In genomic region chr18:5430131-5430530, GRCh38 we compare ENCODE assay signal across 30 cellular contexts.
"Had no signal": no experiment of that assay in that cellular context is flagged by ENCODE, and none has a peak within 500 bp of the region (broad histone marks: within the 10 kb centered on the region; RNA-seq: fewer than 3 reads in every experiment).

No MANE protein-coding gene starts in this region.

- FAIRE-seq: colon, endometrium, TTC549 had no signal

- DNase-seq: activated CD4-positive, alpha-beta T cell treated with anti-CD3 and anti-CD28 coated beads for 4 hours; activated CD4-positive, alpha-beta T cell treated with anti-CD3 and anti-CD28 coated beads, Interleukin-2, amount 50 U/mL, for 4 hours; activated effector memory CD4-positive, alpha-beta T cell treated with Interleukin-2 at 50 U/mL for 16 hours; activated naive CD4-positive, alpha-beta T cell treated with anti-CD3 and anti-CD28 coated beads for 36 hours; activated naive CD8-positive, alpha-beta T cell treated with anti-CD3 and anti-CD28 coated beads for 36 hours; activated T-cell treated with anti-CD3 and anti-CD28 coated beads for 4 hours; adrenal gland; aorta; body of pancreas; dermis blood vessel endothelial cell; effector CD4-positive, alpha-beta T cell; esophagus squamous epithelium; foreskin melanocyte; islet precursor cell; left cardiac atrium; mammary epithelial cell; naive B cell; nephron progenitor cell; ovary; right lobe of liver; stimulated activated CD4-positive, alpha-beta T cell treated with anti-CD3 and anti-CD28 coated beads, Interleukin-2, amount 100 ng/mL, for 48 hours; stimulated activated naive CD8-positive, alpha-beta T cell treated with anti-CD3 and anti-CD28 coated beads, Interleukin-15, Interleukin-2, amounts not matched to agents 100 U/mL and 50 U/mL, for 24 hours; T-helper 9 cell; testis; transverse colon; uterus had no signal

- H3K9me3 Mint-ChIP-seq: activated naive CD4-positive, alpha-beta T cell treated with anti-CD3 and anti-CD28 coated beads for 36 hours; activated naive CD8-positive, alpha-beta T cell treated with anti-CD3 and anti-CD28 coated beads for 36 hours; naive B cell; nephron progenitor cell had no signal

- H3K27me3 Mint-ChIP-seq: progenitor cell of endocrine pancreas had no signal

- H3K4me3 Mint-ChIP-seq: activated naive CD4-positive, alpha-beta T cell treated with anti-CD3 and anti-CD28 coated beads for 36 hours; activated naive CD8-positive, alpha-beta T cell treated with anti-CD3 and anti-CD28 coated beads for 36 hours; naive B cell; nephron progenitor cell had no signal

- H3K36me3 Mint-ChIP-seq: activated naive CD8-positive, alpha-beta T cell treated with anti-CD3 and anti-CD28 coated beads for 36 hours; naive B cell had no signal

- H3K27ac Mint-ChIP-seq: activated naive CD4-positive, alpha-beta T cell treated with anti-CD3 and anti-CD28 coated beads for 36 hours; activated naive CD8-positive, alpha-beta T cell treated with anti-CD3 and anti-CD28 coated beads for 36 hours; naive B cell; nephron progenitor cell; progenitor cell of endocrine pancreas had no signal

- H3K4me1 Mint-ChIP-seq: activated naive CD8-positive, alpha-beta T cell treated with anti-CD3 and anti-CD28 coated beads for 36 hours; naive B cell had no signal
